In the genomic region with DNA sequence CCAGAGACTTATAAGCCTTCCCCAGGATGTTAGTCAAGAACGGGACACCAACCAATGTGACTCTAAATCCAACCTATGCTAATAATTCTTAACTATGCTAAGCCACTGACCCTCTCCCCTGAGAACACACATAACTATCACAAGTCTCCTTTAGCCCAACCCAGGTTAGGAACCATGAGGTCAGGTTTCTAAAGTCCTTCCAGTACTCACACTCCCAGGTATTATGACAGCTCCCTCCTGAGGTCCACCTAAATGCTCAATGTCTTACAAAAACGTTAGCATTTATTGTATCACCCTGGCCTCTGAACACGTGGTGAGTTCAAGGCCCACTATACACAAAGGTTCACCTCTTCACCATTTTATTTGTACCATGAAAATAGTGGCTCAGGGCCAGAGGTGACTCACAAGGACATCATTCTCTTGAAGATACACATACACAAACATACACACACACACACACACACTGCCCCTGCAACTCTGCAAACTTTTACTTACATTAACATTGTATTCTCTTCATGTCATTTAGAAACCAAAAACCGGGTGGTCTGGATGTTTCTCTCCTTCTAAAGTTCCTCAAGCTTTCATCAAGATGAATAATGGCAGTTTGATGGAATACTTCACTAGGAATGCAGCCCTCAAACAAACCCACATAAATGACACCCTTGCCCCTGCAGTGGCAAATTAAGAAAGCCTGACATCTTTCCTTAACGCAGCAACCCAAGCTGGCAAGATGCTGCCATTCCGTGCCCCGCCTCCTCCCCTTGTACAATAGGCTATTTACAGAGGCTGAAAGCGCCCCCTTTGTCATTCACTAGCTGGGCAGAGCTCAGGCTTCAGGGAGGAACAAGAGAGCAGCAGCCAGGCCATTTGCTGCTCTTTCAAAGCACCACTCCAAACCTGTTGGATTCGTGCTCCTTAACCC, we compare ENCODE assay signal across 9 cellular contexts. TPM values are rescaled to one million over a fixed set of nuclear protein-coding genes. Genes with fewer than 3 reads are reported as not detected.
A peak's percentile ranks its signal among the peaks of the same experiment; 100 is the strongest.
DNase-seq lines count a peak whose midpoint lies in the region; TF ChIP-seq lines count a peak whose summit lies in the region.
"Had no signal": no experiment of that assay in that cellular context is flagged by ENCODE, and none has a peak within 500 bp of the region (broad histone marks: within the 10 kb centered on the region; RNA-seq: fewer than 3 reads in every experiment).

No MANE protein-coding gene starts in this region.

- DNase-seq in cardiac muscle cell (ENCODE audit: low read depth in 1 of 2, low spot score in 1 of 2) (peak; percentile 41 to 52), cardiac septum (ENCODE audit: low spot score) (no peak), astrocyte of the spinal cord (ENCODE audit: low read depth, low spot score) (peak; percentile 76), kidney glomerular epithelial cell (lab: John Stamatoyannopoulos, UW) (peak; percentile 33), type B pancreatic cell (ENCODE audit: extremely low spot score, unreplicated experiment) (no peak), NAMALWA (ENCODE audit: low spot score) (no peak), mucosa of gallbladder (ENCODE audit: low spot score) (no peak)
- no peak for DNase-seq in activated CD4-positive, alpha-beta memory T cell treated with anti-CD3 and anti-CD28 coated beads for 36 hours
- DNase-seq: central memory CD4-positive, alpha-beta T cell had no signal

- intact Hi-C loops in cardiac septum (cut with DNase I), result loop anchor here (5.0 kb wide), 2 partner anchors 161 to 304 kb away; a partner anchor contains a TSS
- intact Hi-C loops in activated CD4-positive, alpha-beta memory T cell treated with anti-CD3 and anti-CD28 coated beads for 36 hours (cut with micrococcal nuclease), result no loop called here

- H3K36me3 Mint-ChIP-seq in type B pancreatic cell, result peaks cover 4% of the 10 kb centered on the region
- peaks cover 3% of the 10 kb centered on the region for H3K36me3 Mint-ChIP-seq in activated CD4-positive, alpha-beta memory T cell treated with anti-CD3 and anti-CD28 coated beads for 36 hours

- no peak for TF ChIP-seq CTCF in cardiac muscle cell (IDR thresholded peaks at IDR 0.05; ENCODE audit: low read depth, low read length)
- peak; percentile 15 for TF ChIP-seq CTCF in astrocyte of the spinal cord (IDR thresholded peaks at IDR 0.05; ENCODE audit: low read depth, low read length)
- TF ChIP-seq CTCF in type B pancreatic cell (conservative IDR thresholded peaks at IDR 0.05), result no peak

- H3K27me3 ChIP-seq in cardiac muscle cell, result no peaks in the 10 kb centered on the region

- POLR2A ChIA-PET in activated CD4-positive, alpha-beta memory T cell treated with anti-CD3 and anti-CD28 coated beads for 36 hours (lab: Charles Lee), result no interaction called here

- in situ Hi-C loops in astrocyte of the spinal cord (cut with HindIII; ENCODE audit: low sequenced_read_pairs), result no loop called here

- H3K4me3 ChIP-seq in cardiac muscle cell, result no peak overlapping the region
- no peak overlapping the region for H3K4me3 ChIP-seq in astrocyte of the spinal cord (ENCODE audit: low read depth, low read length)

- no peaks in the 10 kb centered on the region for H3K36me3 ChIP-seq in cardiac muscle cell

- peaks cover 46% of the 10 kb centered on the region for H3K4me1 Mint-ChIP-seq in type B pancreatic cell (ENCODE audit: unreplicated experiment)
- peaks cover 8% of the 10 kb centered on the region for H3K4me1 Mint-ChIP-seq in activated CD4-positive, alpha-beta memory T cell treated with anti-CD3 and anti-CD28 coated beads for 36 hours (ENCODE audit: low read depth)

- H3K4me3 Mint-ChIP-seq in type B pancreatic cell, result peak overlapping the region; percentile 8
- H3K4me3 Mint-ChIP-seq in activated CD4-positive, alpha-beta memory T cell treated with anti-CD3 and anti-CD28 coated beads for 36 hours, result no peak overlapping the region

- H3K9me3 Mint-ChIP-seq in type B pancreatic cell, result peaks cover 5% of the 10 kb centered on the region
- H3K9me3 Mint-ChIP-seq in activated CD4-positive, alpha-beta memory T cell treated with anti-CD3 and anti-CD28 coated beads for 36 hours, result no peaks in the 10 kb centered on the region

- H3K27me3 Mint-ChIP-seq in type B pancreatic cell, result peaks cover 3% of the 10 kb centered on the region
- no peaks in the 10 kb centered on the region for H3K27me3 Mint-ChIP-seq in activated CD4-positive, alpha-beta memory T cell treated with anti-CD3 and anti-CD28 coated beads for 36 hours

- CTCF ChIA-PET in activated CD4-positive, alpha-beta memory T cell treated with anti-CD3 and anti-CD28 coated beads for 36 hours (lab: Charles Lee), result no interaction called here

- H3K27ac ChIP-seq in cardiac muscle cell, result no peak overlapping the region

- H3K27ac Mint-ChIP-seq in type B pancreatic cell, result peak overlapping the region; percentile 77
- no peak overlapping the region for H3K27ac Mint-ChIP-seq in activated CD4-positive, alpha-beta memory T cell treated with anti-CD3 and anti-CD28 coated beads for 36 hours

- H3K4me1 ChIP-seq in cardiac muscle cell (ENCODE audit: low read depth), result peaks cover 48% of the 10 kb centered on the region

- H3K9me3 ChIP-seq in cardiac muscle cell (ENCODE audit: low read depth), result no peaks in the 10 kb centered on the region

RNA-seq across cellular contexts. Expression of a gene that starts 17.7 kb away (rescaled TPM):
- 66.4 and 69.7 TPM in 2 replicates for total RNA-seq in cardiac muscle cell
- 74.8 and 76.6 TPM in 2 replicates for polyA plus RNA-seq in cardiac muscle cell
- total RNA-seq in cardiac septum, result 98.6 TPM
- 89.0 and 156 TPM in 2 replicates for total RNA-seq in type B pancreatic cell (ENCODE audit: low replicate concordance)
- total RNA-seq in mucosa of gallbladder, result 63.1 TPM
- 10 to 100 TPM; 22.0 to 22.2 TPM for total RNA-seq in activated CD4-positive, alpha-beta memory T cell treated with anti-CD3 and anti-CD28 coated beads for 36 hours

Comparison
In these comparisons a context has a peak if more than half of its experiments do, and no peak if none do; other contexts are left out.
1. DNase-seq: peak in cardiac muscle cell (2 of 2), astrocyte of the spinal cord (single experiment) and kidney glomerular epithelial cell (single experiment); none in cardiac septum (single experiment), type B pancreatic cell (single experiment), NAMALWA (single experiment), mucosa of gallbladder (single experiment) and activated CD4-positive, alpha-beta memory T cell treated with anti-CD3 and anti-CD28 coated beads for 36 hours (single experiment).